2 cellular contexts compared by ENCODE assay signal in genomic region chr4:121073672-121074386, GRCh38.
TF ChIP-seq lines count a peak whose summit lies in the region.

No MANE protein-coding gene starts in this region.

TF ChIP-seq in GM23338, 12 proteins besides CTCF, POLR2A, EP300 and RAD21:
- TF ChIP-seq ZNF462 (CRISPR knock-in tag; IDR thresholded peaks at IDR 0.05), result no peak
- 0 out of 2 replicates have a peak, but pooled peaks have one; percentile 14 for TF ChIP-seq ETS1 (IDR thresholded peaks at IDR 0.05)

TF ChIP-seq in WTC11, 78 proteins besides CTCF, POLR2A, EP300 and RAD21:
- TF ChIP-seq NR3C1 (CRISPR knock-in tag; conservative IDR thresholded peaks at IDR 0.05; ENCODE audit: low read depth) (no peak), ZNF232 (CRISPR knock-in tag; IDR thresholded peaks at IDR 0.05) (no peak), E2F1 (CRISPR knock-in tag; IDR thresholded peaks at IDR 0.05) (no peak), ZNF423 (CRISPR knock-in tag; IDR thresholded peaks at IDR 0.05) (no peak)
- TF ChIP-seq, protein P1, sequence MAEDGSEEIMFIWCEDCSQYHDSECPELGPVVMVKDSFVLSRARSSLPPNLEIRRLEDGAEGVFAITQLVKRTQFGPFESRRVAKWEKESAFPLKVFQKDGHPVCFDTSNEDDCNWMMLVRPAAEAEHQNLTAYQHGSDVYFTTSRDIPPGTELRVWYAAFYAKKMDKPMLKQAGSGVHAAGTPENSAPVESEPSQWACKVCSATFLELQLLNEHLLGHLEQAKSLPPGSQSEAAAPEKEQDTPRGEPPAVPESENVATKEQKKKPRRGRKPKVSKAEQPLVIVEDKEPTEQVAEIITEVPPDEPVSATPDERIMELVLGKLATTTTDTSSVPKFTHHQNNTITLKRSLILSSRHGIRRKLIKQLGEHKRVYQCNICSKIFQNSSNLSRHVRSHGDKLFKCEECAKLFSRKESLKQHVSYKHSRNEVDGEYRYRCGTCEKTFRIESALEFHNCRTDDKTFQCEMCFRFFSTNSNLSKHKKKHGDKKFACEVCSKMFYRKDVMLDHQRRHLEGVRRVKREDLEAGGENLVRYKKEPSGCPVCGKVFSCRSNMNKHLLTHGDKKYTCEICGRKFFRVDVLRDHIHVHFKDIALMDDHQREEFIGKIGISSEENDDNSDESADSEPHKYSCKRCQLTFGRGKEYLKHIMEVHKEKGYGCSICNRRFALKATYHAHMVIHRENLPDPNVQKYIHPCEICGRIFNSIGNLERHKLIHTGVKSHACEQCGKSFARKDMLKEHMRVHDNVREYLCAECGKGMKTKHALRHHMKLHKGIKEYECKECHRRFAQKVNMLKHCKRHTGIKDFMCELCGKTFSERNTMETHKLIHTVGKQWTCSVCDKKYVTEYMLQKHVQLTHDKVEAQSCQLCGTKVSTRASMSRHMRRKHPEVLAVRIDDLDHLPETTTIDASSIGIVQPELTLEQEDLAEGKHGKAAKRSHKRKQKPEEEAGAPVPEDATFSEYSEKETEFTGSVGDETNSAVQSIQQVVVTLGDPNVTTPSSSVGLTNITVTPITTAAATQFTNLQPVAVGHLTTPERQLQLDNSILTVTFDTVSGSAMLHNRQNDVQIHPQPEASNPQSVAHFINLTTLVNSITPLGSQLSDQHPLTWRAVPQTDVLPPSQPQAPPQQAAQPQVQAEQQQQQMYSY (CRISPR knock-in tag; IDR thresholded peaks at IDR 0.05), result no peak
TF ChIP-seq in WTC11: peak in this region for 0.
